Comparison of ENCODE assay signal across 8 cellular contexts in the genomic region with DNA sequence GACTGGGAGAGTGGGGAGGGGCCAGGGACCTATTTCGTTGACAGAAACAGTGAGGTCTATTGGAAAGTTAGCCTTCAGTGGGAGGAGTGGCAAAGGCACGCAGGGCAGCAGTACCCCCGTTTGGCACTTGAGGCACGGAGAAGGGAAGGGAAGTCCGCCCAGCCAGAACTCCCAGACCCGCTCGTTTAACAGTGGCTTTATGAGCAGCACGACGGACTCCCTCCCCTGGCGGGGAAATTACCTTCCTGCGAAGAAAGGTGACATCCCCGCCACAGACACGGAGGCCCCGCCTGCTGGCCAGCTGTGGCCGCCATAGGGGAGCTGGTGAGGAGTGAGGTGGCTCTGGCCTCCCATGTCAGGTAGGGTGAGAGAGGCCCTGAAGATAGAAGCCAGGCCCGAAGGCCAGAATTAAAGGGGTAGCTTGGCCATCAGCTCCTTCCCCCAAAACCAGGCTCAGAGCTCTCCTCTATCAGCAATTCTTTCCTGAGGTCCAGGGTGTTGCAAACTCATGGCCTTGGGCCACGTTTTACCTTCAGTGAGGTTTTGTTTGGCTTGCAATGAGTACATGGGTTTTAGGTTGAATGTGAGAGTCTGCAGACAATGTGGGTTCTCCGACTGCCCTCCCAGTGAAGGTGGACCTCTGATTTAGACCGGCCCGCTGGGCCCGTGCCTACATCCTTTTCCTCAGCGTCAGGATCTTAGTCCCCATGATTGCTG.
DNase-seq lines count a peak whose midpoint lies in the region; ATAC-seq, FAIRE-seq and TF ChIP-seq lines count a peak whose summit lies in the region.

No MANE protein-coding gene starts in this region.

- peak overlapping the region; percentile 50 for H3K4me3 ChIP-seq in epithelial cell of proximal tubule (ENCODE audit: low read depth, low read length)
- peak overlapping the region; percentile 67 for H3K4me3 ChIP-seq in skeletal muscle satellite cell (ENCODE audit: low read length)

- peak; percentile 1 for ATAC-seq in HG03442 (IDR thresholded peaks at IDR 0.05; ENCODE audit: unreplicated experiment)

- H3K9me3 ChIP-seq in skeletal muscle satellite cell (replicated peaks; ENCODE audit: low read length): no peaks in the 10 kb centered on the region

- CTCF ChIA-PET in activated CD4-positive, alpha-beta T cell treated with anti-CD3 and anti-CD28 coated beads, Interleukin-2, amount 10 ng/mL, durations not matched to agents 7 days and 5 days (lab: Charles Lee): no interaction called here

- no peak overlapping the region for H3K27ac Mint-ChIP-seq in activated CD4-positive, alpha-beta T cell treated with anti-CD3 and anti-CD28 coated beads, Interleukin-2, amount 10 ng/mL, durations not matched to agents 7 days and 5 days

- no peaks in the 10 kb centered on the region for H3K36me3 Mint-ChIP-seq in activated CD4-positive, alpha-beta T cell treated with anti-CD3 and anti-CD28 coated beads, Interleukin-2, amount 10 ng/mL, durations not matched to agents 7 days and 5 days (ENCODE audit: low read depth)

- FAIRE-seq in frontal cortex (lab: Jason Lieb, UNC): no peak

- peaks cover 35% of the 10 kb centered on the region for H3K27me3 Mint-ChIP-seq in activated CD4-positive, alpha-beta T cell treated with anti-CD3 and anti-CD28 coated beads, Interleukin-2, amount 10 ng/mL, durations not matched to agents 7 days and 5 days

- peak overlapping the region; percentile 36 for H3K9ac ChIP-seq in skeletal muscle satellite cell (ENCODE audit: low read depth, low read length)

- POLR2A ChIA-PET in activated CD4-positive, alpha-beta T cell treated with anti-CD3 and anti-CD28 coated beads, Interleukin-2, amount 10 ng/mL, durations not matched to agents 7 days and 5 days (lab: Charles Lee): no interaction called here

- no peak for TF ChIP-seq CTCF in epithelial cell of proximal tubule (conservative IDR thresholded peaks at IDR 0.05; ENCODE audit: low read depth, low read length)

- H3K27me3 ChIP-seq in skeletal muscle satellite cell (ENCODE audit: control insufficient read depth, insufficient read depth, low read length): peaks cover 3% of the 10 kb centered on the region

- peaks cover 30% of the 10 kb centered on the region for H3K4me1 ChIP-seq in skeletal muscle satellite cell (ENCODE audit: control insufficient read depth, insufficient read depth, low read length)

- peak; percentile 10 to 19 for DNase-seq in activated CD4-positive, alpha-beta T cell treated with anti-CD3 and anti-CD28 coated beads, Interleukin-2, amount 50 U/mL, for 48 hours
- DNase-seq in activated CD4-positive, alpha-beta T cell treated with anti-CD3 and anti-CD28 coated beads, Interleukin-2, amount 10 ng/mL, durations not matched to agents 7 days and 5 days: no peak
- DNase-seq in epithelial cell of proximal tubule (ENCODE audit: low read depth): no peak
- no peak for DNase-seq in MV-4-11 (lab: John Stamatoyannopoulos, UW)
- DNase-seq in frontal cortex (ENCODE audit: low spot score in 2 of 2): no peak
- DNase-seq in LoVo (ENCODE audit: low spot score): no peak

- H3K4me1 Mint-ChIP-seq in activated CD4-positive, alpha-beta T cell treated with anti-CD3 and anti-CD28 coated beads, Interleukin-2, amount 10 ng/mL, durations not matched to agents 7 days and 5 days: peaks cover 12% of the 10 kb centered on the region

- peak overlapping the region; percentile 86 for H3K4me2 ChIP-seq in skeletal muscle satellite cell (ENCODE audit: low read length)

- no peaks in the 10 kb centered on the region for H3K36me3 ChIP-seq in skeletal muscle satellite cell (ENCODE audit: insufficient read depth, low read length)

- no peak overlapping the region for H3K4me3 Mint-ChIP-seq in activated CD4-positive, alpha-beta T cell treated with anti-CD3 and anti-CD28 coated beads, Interleukin-2, amount 10 ng/mL, durations not matched to agents 7 days and 5 days

- no peaks in the 10 kb centered on the region for H3K9me3 Mint-ChIP-seq in activated CD4-positive, alpha-beta T cell treated with anti-CD3 and anti-CD28 coated beads, Interleukin-2, amount 10 ng/mL, durations not matched to agents 7 days and 5 days

Comparison
In these comparisons a context has a peak if more than half of its experiments do, and no peak if none do; other contexts are left out.
1. DNase-seq: peak in activated CD4-positive, alpha-beta T cell treated with anti-CD3 and anti-CD28 coated beads, Interleukin-2, amount 50 U/mL, for 48 hours (2 of 2); none in activated CD4-positive, alpha-beta T cell treated with anti-CD3 and anti-CD28 coated beads, Interleukin-2, amount 10 ng/mL, durations not matched to agents 7 days and 5 days (single experiment), epithelial cell of proximal tubule (single experiment), MV-4-11 (single experiment), frontal cortex (0 of 2) and LoVo (single experiment).